Comparison of ENCODE assay signal across 19 cellular contexts in genomic region chr6:93105017-93105416, GRCh38.
DNase-seq lines count a peak whose midpoint lies in the region; ATAC-seq and TF ChIP-seq lines count a peak whose summit lies in the region.
"Had no signal": no experiment of that assay in that cellular context is flagged by ENCODE, and none has a peak within 500 bp of the region (broad histone marks: within the 10 kb centered on the region; RNA-seq: fewer than 3 reads in every experiment).

No MANE protein-coding gene starts in this region.

- H3K9me2 ChIP-seq in Karpas-422 (replicated peaks; ENCODE audit: insufficient read depth, low read length), result no peaks in the 10 kb centered on the region

- no peaks in the 10 kb centered on the region for H3K36me3 Mint-ChIP-seq in chondrocyte (ENCODE audit: low read depth)
- H3K36me3 Mint-ChIP-seq: activated naive CD8-positive, alpha-beta T cell treated with anti-CD3 and anti-CD28 coated beads for 36 hours; CD14-positive monocyte had no signal

- H3K27me3 ChIP-seq in cardiac muscle cell (no peaks in the 10 kb centered on the region), left lung (no peaks in the 10 kb centered on the region), Karpas-422 (ENCODE audit: low read length) (no peaks in the 10 kb centered on the region), tibial artery (no peaks in the 10 kb centered on the region)

- ATAC-seq in Right ventricle myocardium superior (ENCODE audit: poor library complexity) (no peak), left lung (peak; percentile 13)
- ATAC-seq: A549; activated CD8-positive, alpha-beta T cell treated with anti-CD3 and anti-CD28 coated beads for 36 hours had no signal

- no peaks in the 10 kb centered on the region for H3K27me3 Mint-ChIP-seq in chondrocyte (ENCODE audit: low read depth)
- H3K27me3 Mint-ChIP-seq: activated CD8-positive, alpha-beta T cell treated with anti-CD3 and anti-CD28 coated beads for 36 hours; activated naive CD8-positive, alpha-beta T cell treated with anti-CD3 and anti-CD28 coated beads for 36 hours had no signal

- H3K36me3 ChIP-seq in cardiac muscle cell (no peaks in the 10 kb centered on the region), left lung (no peaks in the 10 kb centered on the region), Karpas-422 (ENCODE audit: insufficient read depth, low read length) (no peaks in the 10 kb centered on the region), tibial artery (no peaks in the 10 kb centered on the region)
- H3K36me3 ChIP-seq: left ventricle myocardium inferior, thoracic aorta had no signal

- peaks cover 5% of the 10 kb centered on the region for H3K4me1 Mint-ChIP-seq in chondrocyte (ENCODE audit: low read depth)
- H3K4me1 Mint-ChIP-seq: activated naive CD8-positive, alpha-beta T cell treated with anti-CD3 and anti-CD28 coated beads for 36 hours; CD14-positive monocyte had no signal

- H3K9ac ChIP-seq in Karpas-422 (ENCODE audit: low read length), result no peak overlapping the region
- H3K9ac ChIP-seq: GM23248 had no signal

- DNase-seq in cardiac muscle cell (ENCODE audit: low read depth in 1 of 2, low spot score in 1 of 2) (peak in 1 of 2 donors; percentile 69), Right ventricle myocardium superior (no peak), chondrocyte (ENCODE audit: low spot score) (no peak), left lung (no peak), 8988T (no peak), Karpas-422 (no peak), tibial artery (no peak)
- no peak for DNase-seq in activated CD4-positive, alpha-beta T cell treated with anti-CD3 and anti-CD28 coated beads, Interleukin-2, amount 50 U/mL, for 48 hours
- DNase-seq: activated CD8-positive, alpha-beta T cell treated with anti-CD3 and anti-CD28 coated beads for 36 hours; activated naive CD8-positive, alpha-beta T cell treated with anti-CD3 and anti-CD28 coated beads for 36 hours; GM23248; left ventricle myocardium inferior; NCI-H1105; NCI-H2171; posterior cingulate gyrus; small intestine had no signal

- no peak for TF ChIP-seq CTCF in cardiac muscle cell (IDR thresholded peaks at IDR 0.05; ENCODE audit: low read depth, low read length)
- TF ChIP-seq CTCF in chondrocyte (IDR thresholded peaks at IDR 0.05), result no peak
- no peak for TF ChIP-seq CTCF in left lung (IDR thresholded peaks at IDR 0.05)
- no peak for TF ChIP-seq CTCF in tibial artery (IDR thresholded peaks at IDR 0.05)

- H3K4me3 ChIP-seq in cardiac muscle cell (no peak overlapping the region), left lung (no peak overlapping the region), Karpas-422 (ENCODE audit: low read length) (no peak overlapping the region), tibial artery (no peak overlapping the region)
- H3K4me3 ChIP-seq: A549, GM23248, left ventricle myocardium inferior, thoracic aorta had no signal

- H3K27ac ChIP-seq in cardiac muscle cell (peak overlapping the region; percentile 20), left lung (no peak overlapping the region), Karpas-422 (ENCODE audit: low read length) (no peak overlapping the region), tibial artery (no peak overlapping the region)
- H3K27ac ChIP-seq: A549, GM23248, left ventricle myocardium inferior, thoracic aorta had no signal

- peaks cover 21% of the 10 kb centered on the region for H3K4me1 ChIP-seq in cardiac muscle cell (ENCODE audit: low read depth)
- no peaks in the 10 kb centered on the region for H3K4me1 ChIP-seq in left lung
- H3K4me1 ChIP-seq in Karpas-422 (ENCODE audit: low read length), result no peaks in the 10 kb centered on the region
- no peaks in the 10 kb centered on the region for H3K4me1 ChIP-seq in tibial artery
- H3K4me1 ChIP-seq: A549, left ventricle myocardium inferior had no signal

- intact Hi-C loops in Right ventricle myocardium superior (cut with DNase I), result no loop called here
- intact Hi-C loops in left lung (cut with DNase I), result no loop called here
- intact Hi-C loops in tibial artery (cut with DNase I; ENCODE audit: low total_unique reads), result no loop called here

- no peak overlapping the region for H3K4me2 ChIP-seq in Karpas-422 (ENCODE audit: low read depth, low read length, poor library complexity, severe bottlenecking)
- H3K4me2 ChIP-seq: A549 had no signal

- H3K27ac Mint-ChIP-seq in chondrocyte (ENCODE audit: unreplicated experiment), result peak overlapping the region; percentile 4
- H3K27ac Mint-ChIP-seq: activated CD8-positive, alpha-beta T cell treated with anti-CD3 and anti-CD28 coated beads for 36 hours; activated naive CD8-positive, alpha-beta T cell treated with anti-CD3 and anti-CD28 coated beads for 36 hours; CD14-positive monocyte had no signal

- H2AFZ ChIP-seq in Karpas-422 (ENCODE audit: low read length), result no peak overlapping the region
- H2AFZ ChIP-seq: GM23248 had no signal

- no peak overlapping the region for H3K4me3 Mint-ChIP-seq in chondrocyte (ENCODE audit: unreplicated experiment)
- H3K4me3 Mint-ChIP-seq: activated CD8-positive, alpha-beta T cell treated with anti-CD3 and anti-CD28 coated beads for 36 hours; activated naive CD8-positive, alpha-beta T cell treated with anti-CD3 and anti-CD28 coated beads for 36 hours; CD14-positive monocyte had no signal

- H4K20me1 ChIP-seq in Karpas-422 (ENCODE audit: insufficient read depth, low read depth, low read length), result no peaks in the 10 kb centered on the region

- peaks cover 2% of the 10 kb centered on the region for H3K9me3 Mint-ChIP-seq in chondrocyte (ENCODE audit: low read depth)
- H3K9me3 Mint-ChIP-seq: activated naive CD8-positive, alpha-beta T cell treated with anti-CD3 and anti-CD28 coated beads for 36 hours had no signal

- H3K79me2 ChIP-seq in Karpas-422 (ENCODE audit: low read length), result no peaks in the 10 kb centered on the region

- H3K9me3 ChIP-seq in cardiac muscle cell (ENCODE audit: low read depth), result no peaks in the 10 kb centered on the region
- no peaks in the 10 kb centered on the region for H3K9me3 ChIP-seq in left lung
- peaks cover 29% of the 10 kb centered on the region for H3K9me3 ChIP-seq in Karpas-422 (ENCODE audit: low read length)
- no peaks in the 10 kb centered on the region for H3K9me3 ChIP-seq in tibial artery
- H3K9me3 ChIP-seq: A549, left ventricle myocardium inferior, thoracic aorta had no signal
